Comparison of ENCODE assay signal across 24 cellular contexts in the genomic region with DNA sequence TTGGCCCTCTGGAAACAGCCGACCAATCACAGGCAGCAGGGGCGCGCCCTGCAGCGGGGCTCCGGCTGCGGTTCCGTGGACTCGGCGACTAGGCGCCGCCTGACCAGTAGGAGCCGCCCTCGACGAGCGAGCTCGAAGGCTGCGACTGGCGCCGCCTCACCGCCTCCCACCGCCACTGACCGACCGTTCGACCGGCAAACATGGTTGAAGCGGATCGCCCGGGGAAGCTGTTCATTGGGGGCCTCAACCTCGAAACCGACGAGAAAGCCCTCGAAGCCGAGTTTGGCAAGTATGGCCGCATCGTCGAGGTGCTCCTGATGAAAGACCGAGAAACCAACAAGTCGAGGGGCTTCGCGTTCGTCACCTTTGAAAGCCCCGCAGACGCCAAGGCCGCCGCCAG. TPM values are rescaled to one million over a fixed set of nuclear protein-coding genes. Genes with fewer than 3 reads are reported as not detected.
"Had no signal": no experiment of that assay in that cellular context is flagged by ENCODE, and none has a peak within 500 bp of the region (broad histone marks: within the 10 kb centered on the region; RNA-seq: fewer than 3 reads in every experiment).

A gene (plus strand): TSS at position 78 of the 400 bp plus-strand sequence. CDS start 123 bp downstream, at position 201.

- H3K4me1 Mint-ChIP-seq: activated CD4-positive, alpha-beta T cell treated with anti-CD3 and anti-CD28 coated beads, Interleukin-2, amount 10 ng/mL, durations not matched to agents 24 days and 14 days; activated naive CD4-positive, alpha-beta T cell treated with anti-CD3 and anti-CD28 coated beads, Interleukin-2, amount 10 ng/mL, durations not matched to agents 7 days and 5 days; activated naive CD8-positive, alpha-beta T cell treated with anti-CD3 and anti-CD28 coated beads, Interleukin-2, amount 50 U/mL, for 24 hours; brain; central memory CD8-positive, alpha-beta T cell; T-cell had no signal

- H3K27ac ChIP-seq: right atrium auricular region, SK-N-MC, skin epidermis, upper lobe of left lung had no signal

- ATAC-seq: activated CD8-positive, alpha-beta T cell treated with anti-CD3 and anti-CD28 coated beads for 36 hours; activated naive CD8-positive, alpha-beta T cell treated with anti-CD3 and anti-CD28 coated beads, Interleukin-2, amount 50 U/mL, for 24 hours; esophagus mucosa; left colon; T-cell had no signal

- H3K27ac Mint-ChIP-seq: activated CD4-positive, alpha-beta T cell treated with anti-CD3 and anti-CD28 coated beads, Interleukin-2, amount 10 ng/mL, durations not matched to agents 24 days and 14 days; activated CD8-positive, alpha-beta T cell treated with anti-CD3 and anti-CD28 coated beads for 36 hours; activated naive CD4-positive, alpha-beta T cell treated with anti-CD3 and anti-CD28 coated beads, Interleukin-2, amount 10 ng/mL, durations not matched to agents 7 days and 5 days; activated naive CD8-positive, alpha-beta T cell treated with anti-CD3 and anti-CD28 coated beads, Interleukin-2, amount 50 U/mL, for 24 hours; brain; stimulated activated naive CD8-positive, alpha-beta T cell treated with anti-CD3 and anti-CD28 coated beads, Interleukin-15, Interleukin-2, amounts not matched to agents 100 ng/mL and 50 ng/mL, for 24 hours; T-cell had no signal

- DNase-seq: activated CD4-positive, alpha-beta T cell treated with anti-CD3 and anti-CD28 coated beads, Interleukin-2, amount 10 ng/mL, durations not matched to agents 24 days and 14 days; activated CD4-positive, CD25-positive, alpha-beta regulatory T cell; activated CD8-positive, alpha-beta T cell treated with anti-CD3 and anti-CD28 coated beads for 36 hours; activated naive CD4-positive, alpha-beta T cell treated with anti-CD3 and anti-CD28 coated beads, Interleukin-2, amount 10 ng/mL, durations not matched to agents 7 days and 5 days; activated naive CD8-positive, alpha-beta T cell treated with anti-CD3 and anti-CD28 coated beads, Interleukin-2, amount 50 U/mL, for 24 hours; activated T-cell treated with anti-CD3 and anti-CD28 coated beads, Interleukin-2, amount 50 U/mL, for 1 hour; anterior cingulate cortex; effector CD8-positive, alpha-beta T cell; left colon; stimulated activated CD4-positive, alpha-beta T cell treated with anti-CD3 and anti-CD28 coated beads, Interleukin-2, amount 100 ng/mL, for 48 hours; T-cell had no signal

- H3K9me3 Mint-ChIP-seq: activated CD4-positive, alpha-beta T cell treated with anti-CD3 and anti-CD28 coated beads, Interleukin-2, amount 10 ng/mL, durations not matched to agents 24 days and 14 days; activated CD8-positive, alpha-beta T cell treated with anti-CD3 and anti-CD28 coated beads for 36 hours; activated naive CD4-positive, alpha-beta T cell treated with anti-CD3 and anti-CD28 coated beads, Interleukin-2, amount 10 ng/mL, durations not matched to agents 7 days and 5 days; activated naive CD8-positive, alpha-beta T cell treated with anti-CD3 and anti-CD28 coated beads, Interleukin-2, amount 50 U/mL, for 24 hours; brain; central memory CD8-positive, alpha-beta T cell; stimulated activated naive CD8-positive, alpha-beta T cell treated with anti-CD3 and anti-CD28 coated beads, Interleukin-15, Interleukin-2, amounts not matched to agents 100 ng/mL and 50 ng/mL, for 24 hours; T-cell had no signal

- H3K4me1 ChIP-seq: right atrium auricular region, upper lobe of left lung had no signal

- H3K36me3 ChIP-seq: right atrium auricular region, upper lobe of left lung had no signal

- H3K4me3 ChIP-seq: right atrium auricular region, SK-N-MC, skin epidermis, upper lobe of left lung had no signal

- H3K9me3 ChIP-seq: right atrium auricular region had no signal

- H3K27me3 ChIP-seq: right atrium auricular region, upper lobe of left lung had no signal

- H3K4me3 Mint-ChIP-seq: activated CD4-positive, alpha-beta T cell treated with anti-CD3 and anti-CD28 coated beads, Interleukin-2, amount 10 ng/mL, durations not matched to agents 24 days and 14 days; activated CD8-positive, alpha-beta T cell treated with anti-CD3 and anti-CD28 coated beads for 36 hours; activated naive CD4-positive, alpha-beta T cell treated with anti-CD3 and anti-CD28 coated beads, Interleukin-2, amount 10 ng/mL, durations not matched to agents 7 days and 5 days; activated naive CD8-positive, alpha-beta T cell treated with anti-CD3 and anti-CD28 coated beads, Interleukin-2, amount 50 U/mL, for 24 hours; brain; central memory CD8-positive, alpha-beta T cell; stimulated activated naive CD8-positive, alpha-beta T cell treated with anti-CD3 and anti-CD28 coated beads, Interleukin-15, Interleukin-2, amounts not matched to agents 100 ng/mL and 50 ng/mL, for 24 hours; T-cell had no signal

- H3K36me3 Mint-ChIP-seq: activated naive CD4-positive, alpha-beta T cell treated with anti-CD3 and anti-CD28 coated beads, Interleukin-2, amount 10 ng/mL, durations not matched to agents 7 days and 5 days; brain; T-cell had no signal

RNA-seq across cellular contexts. Expression of the gene that starts here (rescaled TPM):
- total RNA-seq: activated CD4-positive, alpha-beta T cell treated with anti-CD3 and anti-CD28 coated beads, Interleukin-2, amount 10 ng/mL, durations not matched to agents 24 days and 14 days; activated CD8-positive, alpha-beta T cell treated with anti-CD3 and anti-CD28 coated beads for 36 hours; esophagus mucosa; left colon; mononuclear cell; omental fat pad; posterior vena cava; right atrium auricular region; T-cell; temporal lobe had no signal
- polyA plus RNA-seq: neural cell had no signal
